In the genomic region with DNA sequence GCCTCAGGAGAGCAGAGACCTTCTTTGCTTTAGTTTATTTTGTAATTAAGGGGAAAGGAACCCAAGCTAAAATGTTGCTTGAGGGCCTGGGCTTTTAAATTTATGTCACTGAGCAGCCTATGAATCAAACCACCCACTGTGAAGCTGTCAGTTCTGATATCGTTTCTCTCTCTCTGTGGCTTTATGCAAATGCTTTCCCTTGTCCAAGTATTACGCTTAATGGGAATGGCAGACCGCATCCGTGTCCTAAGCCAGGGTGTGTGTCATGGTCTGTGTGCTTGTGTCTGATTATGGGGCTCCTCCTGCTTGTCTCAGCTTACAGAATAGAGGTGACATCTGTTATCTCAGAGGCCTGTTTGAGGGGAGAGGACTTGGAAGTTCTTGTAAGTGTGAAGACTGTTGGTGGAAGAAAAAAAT, we compare ENCODE assay signal across 1 cellular context.
TF ChIP-seq lines count a peak whose summit lies in the region.

No MANE protein-coding gene starts in this region.

TF ChIP-seq in WTC11, 78 proteins besides CTCF, POLR2A, EP300 and RAD21 (continued from another document):
- TF ChIP-seq, protein P1, sequence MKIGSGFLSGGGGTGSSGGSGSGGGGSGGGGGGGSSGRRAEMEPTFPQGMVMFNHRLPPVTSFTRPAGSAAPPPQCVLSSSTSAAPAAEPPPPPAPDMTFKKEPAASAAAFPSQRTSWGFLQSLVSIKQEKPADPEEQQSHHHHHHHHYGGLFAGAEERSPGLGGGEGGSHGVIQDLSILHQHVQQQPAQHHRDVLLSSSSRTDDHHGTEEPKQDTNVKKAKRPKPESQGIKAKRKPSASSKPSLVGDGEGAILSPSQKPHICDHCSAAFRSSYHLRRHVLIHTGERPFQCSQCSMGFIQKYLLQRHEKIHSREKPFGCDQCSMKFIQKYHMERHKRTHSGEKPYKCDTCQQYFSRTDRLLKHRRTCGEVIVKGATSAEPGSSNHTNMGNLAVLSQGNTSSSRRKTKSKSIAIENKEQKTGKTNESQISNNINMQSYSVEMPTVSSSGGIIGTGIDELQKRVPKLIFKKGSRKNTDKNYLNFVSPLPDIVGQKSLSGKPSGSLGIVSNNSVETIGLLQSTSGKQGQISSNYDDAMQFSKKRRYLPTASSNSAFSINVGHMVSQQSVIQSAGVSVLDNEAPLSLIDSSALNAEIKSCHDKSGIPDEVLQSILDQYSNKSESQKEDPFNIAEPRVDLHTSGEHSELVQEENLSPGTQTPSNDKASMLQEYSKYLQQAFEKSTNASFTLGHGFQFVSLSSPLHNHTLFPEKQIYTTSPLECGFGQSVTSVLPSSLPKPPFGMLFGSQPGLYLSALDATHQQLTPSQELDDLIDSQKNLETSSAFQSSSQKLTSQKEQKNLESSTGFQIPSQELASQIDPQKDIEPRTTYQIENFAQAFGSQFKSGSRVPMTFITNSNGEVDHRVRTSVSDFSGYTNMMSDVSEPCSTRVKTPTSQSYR (CRISPR knock-in tag; IDR thresholded peaks at IDR 0.05) = no peak
- no peak for TF ChIP-seq SMAD3 (CRISPR knock-in tag; IDR thresholded peaks at IDR 0.05; ENCODE audit: borderline replicate concordance)
- TF ChIP-seq ZNF232 (CRISPR knock-in tag; IDR thresholded peaks at IDR 0.05) = no peak
- TF ChIP-seq ZNF416 (CRISPR knock-in tag; IDR thresholded peaks at IDR 0.05) = no peak
- TF ChIP-seq KAT7 (CRISPR knock-in tag; IDR thresholded peaks at IDR 0.05; ENCODE audit: borderline replicate concordance) = no peak
